In genomic region chr1:33246171-33246570, GRCh38 we compare ENCODE assay signal across 18 cellular contexts. TPM values are rescaled to one million over a fixed set of nuclear protein-coding genes. Genes with fewer than 3 reads are reported as not detected.
DNase-seq lines count a peak whose midpoint lies in the region; ATAC-seq and TF ChIP-seq lines count a peak whose summit lies in the region.
"Had no signal": no experiment of that assay in that cellular context is flagged by ENCODE, and none has a peak within 500 bp of the region (broad histone marks: within the 10 kb centered on the region; RNA-seq: fewer than 3 reads in every experiment).

No MANE protein-coding gene starts in this region.

- no peak overlapping the region for H3K4me3 Mint-ChIP-seq in stimulated activated naive CD8-positive, alpha-beta T cell treated with anti-CD3 and anti-CD28 coated beads, Interleukin-15, amount 100 ng/mL, for 72 hours
- no peak overlapping the region for H3K4me3 Mint-ChIP-seq in endodermal cell
- H3K4me3 Mint-ChIP-seq: CD14-positive monocyte; CD4-positive, alpha-beta memory T cell; CD4-positive, CD25-positive, alpha-beta regulatory T cell; CD8-positive, alpha-beta memory T cell had no signal

- H3K9me3 Mint-ChIP-seq in stimulated activated naive CD8-positive, alpha-beta T cell treated with anti-CD3 and anti-CD28 coated beads, Interleukin-15, amount 100 ng/mL, for 72 hours, result no peaks in the 10 kb centered on the region
- no peaks in the 10 kb centered on the region for H3K9me3 Mint-ChIP-seq in endodermal cell
- H3K9me3 Mint-ChIP-seq: CD8-positive, alpha-beta memory T cell had no signal

- DNase-seq in stimulated activated naive CD8-positive, alpha-beta T cell treated with anti-CD3 and anti-CD28 coated beads, Interleukin-15, Interleukin-2, amounts not matched to agents 100 U/mL and 50 U/mL, for 24 hours, result no peak
- DNase-seq in stimulated activated naive CD8-positive, alpha-beta T cell treated with anti-CD3 and anti-CD28 coated beads, Interleukin-15, amount 100 ng/mL, for 72 hours, result no peak
- DNase-seq in endodermal cell, result peak; percentile 25
- DNase-seq in RKO (ENCODE audit: low spot score), result no peak
- DNase-seq: 8988T; ACHN; BE2C; C1 segment of cervical spinal cord; Calu3; CD4-positive, alpha-beta memory T cell; CD4-positive, CD25-positive, alpha-beta regulatory T cell; CD8-positive, alpha-beta memory T cell; COR-L47; DMS79 treated with DMSO at 0.1 percent for 48 hours; GF-D8 had no signal

- no peak for TF ChIP-seq CTCF in endodermal cell (conservative IDR thresholded peaks at IDR 0.05)

- H3K27ac ChIP-seq in endodermal cell (ENCODE audit: low read depth, low read length), result no peak overlapping the region
- H3K27ac ChIP-seq: BLaER1 had no signal

- H3K27me3 ChIP-seq in endodermal cell (ENCODE audit: control insufficient read depth, insufficient read depth, low read length, poor library complexity, severe bottlenecking), result peaks cover 17% of the 10 kb centered on the region
- H3K27me3 ChIP-seq: BE2C, BLaER1 had no signal

- no peaks in the 10 kb centered on the region for H3K9me3 ChIP-seq in endodermal cell (ENCODE audit: control insufficient read depth, low read length)
- H3K9me3 ChIP-seq: BE2C, BLaER1 had no signal

- peaks cover 5% of the 10 kb centered on the region for H3K4me1 Mint-ChIP-seq in stimulated activated naive CD8-positive, alpha-beta T cell treated with anti-CD3 and anti-CD28 coated beads, Interleukin-15, amount 100 ng/mL, for 72 hours
- peaks cover 36% of the 10 kb centered on the region for H3K4me1 Mint-ChIP-seq in endodermal cell
- H3K4me1 Mint-ChIP-seq: CD4-positive, alpha-beta memory T cell; CD4-positive, CD25-positive, alpha-beta regulatory T cell; CD8-positive, alpha-beta memory T cell had no signal

- WGBS in endodermal cell (ENCODE audit: insufficient coverage in 1 of 2, insufficient read length in 1 of 2), 2 experiments, result 90 to 93% methylated on average over 2 to 4 of the region's 4 CpGs

- H3K4me3 ChIP-seq in endodermal cell (ENCODE audit: low read length), result no peak overlapping the region
- H3K4me3 ChIP-seq: BLaER1 had no signal

- peaks cover 20% of the 10 kb centered on the region for H3K27me3 Mint-ChIP-seq in stimulated activated naive CD8-positive, alpha-beta T cell treated with anti-CD3 and anti-CD28 coated beads, Interleukin-15, amount 100 ng/mL, for 72 hours
- peaks cover 25% of the 10 kb centered on the region for H3K27me3 Mint-ChIP-seq in endodermal cell (ENCODE audit: insufficient read depth)

- H3K36me3 Mint-ChIP-seq in endodermal cell (ENCODE audit: low read depth), result no peaks in the 10 kb centered on the region
- H3K36me3 Mint-ChIP-seq: CD14-positive monocyte; CD4-positive, alpha-beta memory T cell; CD4-positive, CD25-positive, alpha-beta regulatory T cell; CD8-positive, alpha-beta memory T cell had no signal

- H3K9ac ChIP-seq in endodermal cell (ENCODE audit: extremely low read depth, low read length, poor library complexity, severe bottlenecking), result no peak overlapping the region
- H3K9ac ChIP-seq: BLaER1 had no signal

- ATAC-seq in stimulated activated naive CD8-positive, alpha-beta T cell treated with anti-CD3 and anti-CD28 coated beads, Interleukin-15, Interleukin-2, amounts not matched to agents 100 U/mL and 50 U/mL, for 24 hours, result peak; percentile 14
- ATAC-seq in stimulated activated naive CD8-positive, alpha-beta T cell treated with anti-CD3 and anti-CD28 coated beads, Interleukin-15, amount 100 ng/mL, for 72 hours, result no peak
- no peak for ATAC-seq in HG02981 (IDR thresholded peaks at IDR 0.05; ENCODE audit: unreplicated experiment)

- H3K27ac Mint-ChIP-seq in stimulated activated naive CD8-positive, alpha-beta T cell treated with anti-CD3 and anti-CD28 coated beads, Interleukin-15, amount 100 ng/mL, for 72 hours, result no peak overlapping the region
- no peak overlapping the region for H3K27ac Mint-ChIP-seq in endodermal cell
- H3K27ac Mint-ChIP-seq: CD4-positive, alpha-beta memory T cell; CD4-positive, CD25-positive, alpha-beta regulatory T cell; CD8-positive, alpha-beta memory T cell had no signal

- peaks cover 33% of the 10 kb centered on the region for H3K4me1 ChIP-seq in endodermal cell (ENCODE audit: control insufficient read depth, insufficient read depth, low read length)
- H3K4me1 ChIP-seq: BE2C had no signal

- H3K36me3 ChIP-seq in endodermal cell (ENCODE audit: control insufficient read depth, insufficient read depth, low read length), result no peaks in the 10 kb centered on the region
- H3K36me3 ChIP-seq: BE2C, BLaER1 had no signal

RNA-seq across cellular contexts. Expression of gene ZNF362, which starts 10.1 kb away (rescaled TPM):
- 10 to 100 TPM; 27.4 to 41.5 TPM for total RNA-seq in endodermal cell
- polyA plus RNA-seq in endodermal cell (2013, experiment 1 of 2), result 49.5 TPM
- polyA plus RNA-seq in endodermal cell (2013, experiment 2 of 2), result 48.8 TPM
